ENCODE assay signal across 24 cellular contexts in the genomic region with DNA sequence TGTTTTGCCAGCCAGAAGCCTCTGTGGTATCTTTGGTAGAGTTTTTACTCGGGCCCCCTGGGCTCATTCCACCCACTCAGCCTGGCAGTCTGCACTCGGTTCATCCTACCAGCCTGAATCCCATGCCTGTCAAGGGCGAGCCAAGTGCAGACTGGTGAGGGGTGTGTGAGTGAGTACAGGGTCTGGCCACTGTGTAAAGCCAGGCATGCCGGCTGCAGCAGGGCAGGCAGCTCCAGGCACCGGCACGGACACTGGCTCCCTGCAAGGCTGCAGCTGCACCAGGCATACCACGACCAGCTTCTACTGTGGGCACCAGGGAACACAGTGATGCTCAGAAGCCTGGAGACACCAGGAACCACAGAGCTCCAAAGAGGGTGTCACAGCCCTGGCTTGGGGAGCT.
DNase-seq lines count a peak whose midpoint lies in the region; ATAC-seq, FAIRE-seq and TF ChIP-seq lines count a peak whose summit lies in the region.
"Had no signal": no experiment of that assay in that cellular context is flagged by ENCODE, and none has a peak within 500 bp of the region (broad histone marks: within the 10 kb centered on the region; RNA-seq: fewer than 3 reads in every experiment).

No MANE protein-coding gene starts in this region.

- CTCF ChIA-PET in mammary epithelial cell (lab: Charles Lee; ENCODE audit: low non-redundant PET) = interaction anchor here (0.6 kb wide), 1 partner anchor 22 kb away, joined by 10 read pairs; no protein-coding TSS in a partner anchor
- CTCF ChIA-PET in MCF 10A (lab: Yijun Ruan, JAX) = no interaction called here
- CTCF ChIA-PET in A549 (lab: Yijun Ruan, JAX) = no interaction called here

- ATAC-seq in A549 (no peak), HG03378 (IDR thresholded peaks at IDR 0.05; ENCODE audit: unreplicated experiment) (no peak)
- peak; percentile 45 for ATAC-seq in stimulated activated memory B cell treated with anti-CD40 and anti-IgM and Interleukin-4, amounts not matched to agents 10 μg/mL and 1 μg/mL and 100 μg/mL, for 72 hours

- TF ChIP-seq RAD21 in A549 (conservative IDR thresholded peaks at IDR 0.05 in 1 of 2, IDR thresholded peaks at IDR 0.05 in 1 of 2) = no peak

- peak overlapping the region; percentile 11 for H2BK5ac ChIP-seq in neuronal stem cell (ENCODE audit: low read length)

- no peak overlapping the region for H2BK120ac ChIP-seq in neuronal stem cell (ENCODE audit: low read depth, low read length)

- peaks cover 16% of the 10 kb centered on the region for H3K4me1 Mint-ChIP-seq in MCF 10A (ENCODE audit: insufficient read depth, unreplicated experiment)
- no peaks in the 10 kb centered on the region for H3K4me1 Mint-ChIP-seq in stimulated activated memory B cell treated with anti-CD40 and anti-IgM and Interleukin-4, amounts not matched to agents 10 μg/mL and 1 μg/mL and 100 μg/mL, for 72 hours
- H3K4me1 Mint-ChIP-seq: CD14-positive monocyte; CD4-positive, alpha-beta memory T cell; CD4-positive, CD25-positive, alpha-beta regulatory T cell; CD8-positive, alpha-beta memory T cell had no signal

- no peak overlapping the region for H2AK5ac ChIP-seq in neuronal stem cell (ENCODE audit: low read depth, low read length)

- H3K9me3 ChIP-seq in mammary epithelial cell (replicated peaks; ENCODE audit: insufficient read depth, low read length) (peaks cover 6% of the 10 kb centered on the region), A549 (peaks cover 41% of the 10 kb centered on the region), neuronal stem cell (replicated peaks in 1 of 2; ENCODE audit: control insufficient read depth in 2 of 2, insufficient read depth in 1 of 2, low read depth in 1 of 2, low read length in 2 of 2) (peaks cover 0 to 4% of the 10 kb centered on the region in 2 donors)
- H3K9me3 ChIP-seq: BE2C, Caco-2 had no signal

- no peak for FAIRE-seq in A549 (lab: Jason Lieb, UNC)
- FAIRE-seq: D721Med, G401.6, GM12891, GM19239 had no signal

- DNase-seq in mammary epithelial cell = no peak
- no peak for DNase-seq in MCF 10A (ENCODE audit: unreplicated experiment)
- no peak for DNase-seq in A549 (ENCODE audit: low read depth in 1 of 2, low spot score in 1 of 2)
- no peak for DNase-seq in neuronal stem cell (ENCODE audit: low spot score)
- DNase-seq in activated CD8-positive, alpha-beta memory T cell treated with anti-CD3 and anti-CD28 coated beads for 24 hours = no peak
- DNase-seq: ACHN; BE2C; C1 segment of cervical spinal cord; Caco-2; Calu3; CD4-positive, alpha-beta memory T cell; CD4-positive, CD25-positive, alpha-beta regulatory T cell; CD8-positive, alpha-beta memory T cell; DMS79 treated with DMSO at 0.1 percent for 48 hours; GF-D8 had no signal

- H3K9me3 Mint-ChIP-seq in MCF 10A (ENCODE audit: unreplicated experiment) = peaks cover 8% of the 10 kb centered on the region
- H3K9me3 Mint-ChIP-seq in stimulated activated memory B cell treated with anti-CD40 and anti-IgM and Interleukin-4, amounts not matched to agents 10 μg/mL and 1 μg/mL and 100 μg/mL, for 72 hours = peaks cover 5% of the 10 kb centered on the region

- no peaks in the 10 kb centered on the region for H3K79me1 ChIP-seq in neuronal stem cell (ENCODE audit: low read depth, low read length)

- no peak overlapping the region for H3K14ac ChIP-seq in neuronal stem cell (ENCODE audit: low read length)

- no peak overlapping the region for H4K91ac ChIP-seq in neuronal stem cell (ENCODE audit: low read depth, low read length, poor library complexity)

- H3K4me3 ChIP-seq in mammary epithelial cell (replicated peaks in 1 of 3; ENCODE audit: insufficient read depth in 1 of 3, low read depth in 2 of 3, low read length in 3 of 3) = no peak overlapping the region
- no peak overlapping the region for H3K4me3 ChIP-seq in A549
- no peak overlapping the region for H3K4me3 ChIP-seq in neuronal stem cell (ENCODE audit: low read length in 2 of 2)
- H3K4me3 ChIP-seq: BLaER1 had no signal

- intact Hi-C loops in mammary epithelial cell (cut with micrococcal nuclease) = no loop called here
- intact Hi-C loops in MCF 10A (cut with micrococcal nuclease) = no loop called here

- in situ Hi-C loops in mammary epithelial cell (cut with MboI; ENCODE audit: low sequenced_read_pairs in 2 of 2) = no loop called here

- no peak overlapping the region for H3K18ac ChIP-seq in neuronal stem cell (ENCODE audit: low read length)

- dilution Hi-C loops in mammary epithelial cell (cut with HindIII; ENCODE audit: low sequenced_read_pairs) = no loop called here

- H3K79me2 ChIP-seq in mammary epithelial cell (ENCODE audit: insufficient read depth, low read length) = no peaks in the 10 kb centered on the region

- no peak overlapping the region for H3K4me2 ChIP-seq in mammary epithelial cell (ENCODE audit: insufficient read depth, low read depth, low read length)
- H3K4me2 ChIP-seq in A549 = no peak overlapping the region
- no peak overlapping the region for H3K4me2 ChIP-seq in neuronal stem cell (ENCODE audit: insufficient read depth, low read length, poor library complexity, severe bottlenecking)
- H3K4me2 ChIP-seq: BLaER1 had no signal

- BruUV-seq in mammary epithelial cell (replicated peaks; lab: Mats Ljungman, UMichigan) = no TSS peak
- no TSS peak for BruUV-seq in MCF 10A (replicated peaks; lab: Mats Ljungman, UMichigan)

- H3K27me3 ChIP-seq in mammary epithelial cell (ENCODE audit: insufficient read depth, low read length) (no peaks in the 10 kb centered on the region), neuronal stem cell (ENCODE audit: control insufficient read depth in 3 of 3, insufficient read depth in 3 of 3, low read depth in 1 of 3, low read length in 3 of 3) (no peaks in the 10 kb centered on the region)
- H3K27me3 ChIP-seq: BE2C, BLaER1 had no signal

- no peak overlapping the region for H2BK12ac ChIP-seq in neuronal stem cell (ENCODE audit: low read length)

- 15% methylated on average over 4 of the region's 7 CpGs for WGBS in mammary epithelial cell (ENCODE audit: low coverage, missing lambda C conversion rate)
- WGBS in A549 (ENCODE audit: missing lambda C conversion rate) = 88% methylated on average over 4 of the region's 7 CpGs
- no CpG with 5 or more reads among the region's 7 CpGs for whole genome bisulfite sequencing in neuronal stem cell (ENCODE audit: extremely low coverage in 2 of 2, insufficient read length in 2 of 2, insufficient replicate concordance in 1 of 2), 2 donors

- H3K36me3 Mint-ChIP-seq in MCF 10A (ENCODE audit: insufficient read depth, unreplicated experiment) = no peaks in the 10 kb centered on the region
- no peaks in the 10 kb centered on the region for H3K36me3 Mint-ChIP-seq in stimulated activated memory B cell treated with anti-CD40 and anti-IgM and Interleukin-4, amounts not matched to agents 10 μg/mL and 1 μg/mL and 100 μg/mL, for 72 hours
- H3K36me3 Mint-ChIP-seq: CD14-positive monocyte; CD4-positive, CD25-positive, alpha-beta regulatory T cell; CD8-positive, alpha-beta memory T cell had no signal

- H3K36me3 ChIP-seq in mammary epithelial cell (ENCODE audit: insufficient read depth, low read length) (no peaks in the 10 kb centered on the region), neuronal stem cell (replicated peaks in 1 of 2; ENCODE audit: control insufficient read depth in 2 of 2, insufficient read depth in 2 of 2, low read length in 2 of 2) (no peaks in the 10 kb centered on the region)
- H3K36me3 ChIP-seq: BE2C, BLaER1 had no signal

- H2AFZ ChIP-seq in mammary epithelial cell (ENCODE audit: low read depth, low read length) (peak overlapping the region; percentile 45), neuronal stem cell (ENCODE audit: low read length) (no peak overlapping the region)

- TF ChIP-seq POLR2A in A549 (IDR thresholded peaks at IDR 0.05; ENCODE audit: low read length) = no peak

- H3K27ac Mint-ChIP-seq in MCF 10A (ENCODE audit: low read depth, unreplicated experiment) = no peak overlapping the region
- no peak overlapping the region for H3K27ac Mint-ChIP-seq in stimulated activated memory B cell treated with anti-CD40 and anti-IgM and Interleukin-4, amounts not matched to agents 10 μg/mL and 1 μg/mL and 100 μg/mL, for 72 hours
- H3K27ac Mint-ChIP-seq: CD14-positive monocyte; CD4-positive, alpha-beta memory T cell; CD4-positive, CD25-positive, alpha-beta regulatory T cell; CD8-positive, alpha-beta memory T cell had no signal

- H3K27me3 Mint-ChIP-seq in MCF 10A (ENCODE audit: insufficient read depth, unreplicated experiment) = peaks cover 24% of the 10 kb centered on the region
- H3K27me3 Mint-ChIP-seq in stimulated activated memory B cell treated with anti-CD40 and anti-IgM and Interleukin-4, amounts not matched to agents 10 μg/mL and 1 μg/mL and 100 μg/mL, for 72 hours = peaks cover 21% of the 10 kb centered on the region

- H4K20me1 ChIP-seq in mammary epithelial cell (ENCODE audit: insufficient read depth, low read length) = no peaks in the 10 kb centered on the region
- H4K20me1 ChIP-seq: BLaER1 had no signal

- H4K8ac ChIP-seq in neuronal stem cell (ENCODE audit: low read depth, low read length) = no peak overlapping the region

- H3K4me3 Mint-ChIP-seq in MCF 10A (ENCODE audit: unreplicated experiment) = no peak overlapping the region
- no peak overlapping the region for H3K4me3 Mint-ChIP-seq in stimulated activated memory B cell treated with anti-CD40 and anti-IgM and Interleukin-4, amounts not matched to agents 10 μg/mL and 1 μg/mL and 100 μg/mL, for 72 hours
- H3K4me3 Mint-ChIP-seq: CD14-positive monocyte; CD4-positive, alpha-beta memory T cell; CD4-positive, CD25-positive, alpha-beta regulatory T cell; CD8-positive, alpha-beta memory T cell had no signal

- TF ChIP-seq EP300 in A549 (IDR thresholded peaks at IDR 0.05) = no peak

- H3K27ac ChIP-seq in mammary epithelial cell (ENCODE audit: insufficient read depth, low read depth, low read length) (no peak overlapping the region), A549 (peak overlapping the region; percentile 94 to 97; a peak in 4 of 6 replicates), neuronal stem cell (replicated peaks; ENCODE audit: low read length) (no peak overlapping the region)
- H3K27ac ChIP-seq: 22Rv1, BLaER1 had no signal

- H3K4me1 ChIP-seq in mammary epithelial cell (ENCODE audit: insufficient read depth, low read length) (no peaks in the 10 kb centered on the region), A549 (peaks cover 26% of the 10 kb centered on the region), neuronal stem cell (ENCODE audit: control insufficient read depth in 2 of 2, insufficient read depth in 1 of 2, low read depth in 1 of 2, low read length in 2 of 2) (no peaks in the 10 kb centered on the region)
- H3K4me1 ChIP-seq: BE2C, BLaER1, Caco-2 had no signal

- H3K9ac ChIP-seq in mammary epithelial cell (ENCODE audit: insufficient read depth, low read length) (no peak overlapping the region), neuronal stem cell (ENCODE audit: low read depth, low read length, poor library complexity) (no peak overlapping the region)
- H3K9ac ChIP-seq: BLaER1 had no signal

- POLR2A ChIA-PET in MCF 10A (lab: Yijun Ruan, JAX) = no interaction called here
- POLR2A ChIA-PET in A549 (lab: Yijun Ruan, JAX) = no interaction called here

- H3K23ac ChIP-seq in neuronal stem cell (ENCODE audit: low read depth, low read length, poor library complexity) = no peak overlapping the region

- no peak overlapping the region for H2BK15ac ChIP-seq in neuronal stem cell (ENCODE audit: low read length)

- H3K4ac ChIP-seq in neuronal stem cell (ENCODE audit: low read length) = no peak overlapping the region

- no peak for TF ChIP-seq CTCF in mammary epithelial cell (conservative IDR thresholded peaks at IDR 0.05 in 1 of 2, IDR thresholded peaks at IDR 0.05 in 1 of 2; ENCODE audit: extremely low read depth in 1 of 2, insufficient read depth in 1 of 2, low read depth in 1 of 2, low read length in 2 of 2)
- no peak for TF ChIP-seq CTCF in MCF 10A (IDR thresholded peaks at IDR 0.05; ENCODE audit: unreplicated experiment)
- TF ChIP-seq CTCF in A549 (IDR thresholded peaks at IDR 0.05) = no peak

Comparison
In these comparisons a context has a peak if more than half of its experiments do, and no peak if none do; other contexts are left out.
1. H3K27ac ChIP-seq: peak in A549 (2 of 2); none in mammary epithelial cell (single experiment) and neuronal stem cell (single experiment).